In genomic region chr3:187403768-187404270, GRCh38 we compare ENCODE assay signal across 1 cellular context.
TF ChIP-seq lines count a peak whose summit lies in the region.

No MANE protein-coding gene starts in this region.

TF ChIP-seq in A549, 52 proteins besides CTCF, POLR2A, EP300 and RAD21 (continued from another document):
- TF ChIP-seq GATA3 (IDR thresholded peaks at IDR 0.05; ENCODE audit: borderline replicate concordance) (peak; percentile 33; the same call in 1 of the 2 replicates), TP53 (CRISPR knock-in tag; IDR thresholded peaks at IDR 0.05) (no peak), JUN (IDR thresholded peaks at IDR 0.05) (0 out of 5 replicates have a peak, but pooled peaks of 1 of the 2 experiments have one; percentile 25)
